7 cellular contexts compared by ENCODE assay signal in the genomic region with DNA sequence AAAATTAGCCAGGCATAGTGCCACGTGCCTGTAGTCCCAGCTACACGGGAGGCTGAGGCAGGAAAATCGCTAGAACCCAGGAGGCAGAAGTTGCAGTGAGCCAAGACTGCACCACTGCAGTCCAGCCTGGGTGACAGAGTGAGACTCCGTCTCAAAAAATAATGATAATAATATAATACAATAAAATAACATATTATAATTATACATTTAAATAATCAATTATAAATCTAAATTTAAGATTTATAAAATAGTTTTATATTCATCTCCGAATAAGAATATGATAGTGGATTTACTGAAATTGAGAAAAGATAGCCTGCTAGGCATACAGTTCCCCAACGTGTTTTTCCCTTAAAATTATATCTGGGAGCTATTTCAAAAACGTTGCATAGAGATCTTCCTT.
"Had no signal": no experiment of that assay in that cellular context is flagged by ENCODE, and none has a peak within 500 bp of the region (broad histone marks: within the 10 kb centered on the region; RNA-seq: fewer than 3 reads in every experiment).

No MANE protein-coding gene starts in this region.

- H3K36me3 Mint-ChIP-seq: IgD-negative memory B cell had no signal

- H3K4me3 Mint-ChIP-seq: IgD-negative memory B cell had no signal

- H3K27ac ChIP-seq: HL-60 had no signal

- DNase-seq: IMR-90, KBM-7, KG1 had no signal

- H3K27me3 Mint-ChIP-seq: IgD-negative memory B cell had no signal

- H3K27ac Mint-ChIP-seq: IgD-negative memory B cell had no signal

- H3K4me3 ChIP-seq: K562 had no signal

- ATAC-seq: HepG2, K562 had no signal

- H3K4me1 Mint-ChIP-seq: IgD-negative memory B cell had no signal
